In the genomic region with DNA sequence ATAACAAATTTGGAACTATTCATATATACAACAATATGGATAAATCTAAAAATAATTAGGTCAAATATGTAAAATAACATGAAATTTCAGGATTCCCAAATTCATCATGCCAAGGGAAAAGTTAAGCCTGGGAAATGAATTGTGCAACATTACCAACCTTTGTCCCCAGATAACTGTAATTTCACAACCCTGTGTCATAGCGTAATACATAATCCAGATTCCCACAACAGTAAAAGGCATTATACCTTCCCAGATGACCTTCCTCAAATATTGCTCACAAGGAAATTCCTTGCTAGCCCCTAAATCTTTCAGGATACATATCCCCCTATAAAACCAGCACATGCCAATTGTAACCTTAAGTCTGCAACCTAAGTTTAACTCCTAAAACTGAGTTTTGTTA, we compare ENCODE assay signal across 2 cellular contexts.
A peak's percentile ranks its signal among the peaks of the same experiment; 100 is the strongest.
TF ChIP-seq lines count a peak whose summit lies in the region.

No MANE protein-coding gene starts in this region.

TF ChIP-seq in HEK293, 187 proteins besides CTCF, POLR2A, EP300 and RAD21:
- TF ChIP-seq ZBTB7A (tag by site-specific recombination; IDR thresholded peaks at IDR 0.05; ENCODE audit: low read depth) (no peak), ZBTB20 (tag by site-specific recombination; IDR thresholded peaks at IDR 0.05) (peak; percentile 74)

TF ChIP-seq in K562, 482 proteins besides CTCF, POLR2A, EP300 and RAD21:
- no peak for TF ChIP-seq UBTF (IDR thresholded peaks at IDR 0.05; ENCODE audit: borderline replicate concordance in 1 of 2, low read depth in 2 of 2, low read length in 2 of 2)
- TF ChIP-seq ZNF695 (CRISPR knock-in tag; IDR thresholded peaks at IDR 0.05), result no peak
- TF ChIP-seq TCF7 (IDR thresholded peaks at IDR 0.05; ENCODE audit: borderline replicate concordance), result no peak
- TF ChIP-seq HIVEP1 (CRISPR knock-in tag; IDR thresholded peaks at IDR 0.05), result no peak
- TF ChIP-seq WHSC1 (IDR thresholded peaks at IDR 0.05; ENCODE audit: low read length), result no peak
- TF ChIP-seq CEBPB (tag; IDR thresholded peaks at IDR 0.05), result 0 out of 2 replicates have a peak, but pooled peaks have one; percentile 44
- no peak for TF ChIP-seq DDX20 (tag; IDR thresholded peaks at IDR 0.05; ENCODE audit: low read depth)
- no peak for TF ChIP-seq RFX1 (IDR thresholded peaks at IDR 0.05)
- no peak for TF ChIP-seq CEBPG (CRISPR knock-in tag; IDR thresholded peaks at IDR 0.05)
- 0 out of 4 replicates have a peak, but pooled peaks have one; percentile 20 to 23 for TF ChIP-seq CEBPG (tag; conservative IDR thresholded peaks at IDR 0.05 in 1 of 2, IDR thresholded peaks at IDR 0.05 in 1 of 2)
- no peak for TF ChIP-seq U2AF2 (optimal IDR thresholded peaks at IDR 0.05; ENCODE audit: low read depth, low read length)
- TF ChIP-seq SIRT6 (IDR thresholded peaks at IDR 0.05; ENCODE audit: low read depth, low read length), result no peak
- TF ChIP-seq REST (CRISPR knock-in tag; IDR thresholded peaks at IDR 0.05; ENCODE audit: low read depth), result no peak
- TF ChIP-seq HDAC8 (tag; IDR thresholded peaks at IDR 0.05), result no peak
- no peak for TF ChIP-seq ZNF444 (CRISPR knock-in tag; IDR thresholded peaks at IDR 0.05)
- TF ChIP-seq LEF1 (IDR thresholded peaks at IDR 0.05), result no peak
- no peak for TF ChIP-seq NFIX (CRISPR knock-in tag; IDR thresholded peaks at IDR 0.05; ENCODE audit: low read depth)
- TF ChIP-seq NFYB (IDR thresholded peaks at IDR 0.05; ENCODE audit: extremely low read depth, insufficient read length), result no peak
